Comparison of ENCODE assay signal across 8 cellular contexts in the genomic region with DNA sequence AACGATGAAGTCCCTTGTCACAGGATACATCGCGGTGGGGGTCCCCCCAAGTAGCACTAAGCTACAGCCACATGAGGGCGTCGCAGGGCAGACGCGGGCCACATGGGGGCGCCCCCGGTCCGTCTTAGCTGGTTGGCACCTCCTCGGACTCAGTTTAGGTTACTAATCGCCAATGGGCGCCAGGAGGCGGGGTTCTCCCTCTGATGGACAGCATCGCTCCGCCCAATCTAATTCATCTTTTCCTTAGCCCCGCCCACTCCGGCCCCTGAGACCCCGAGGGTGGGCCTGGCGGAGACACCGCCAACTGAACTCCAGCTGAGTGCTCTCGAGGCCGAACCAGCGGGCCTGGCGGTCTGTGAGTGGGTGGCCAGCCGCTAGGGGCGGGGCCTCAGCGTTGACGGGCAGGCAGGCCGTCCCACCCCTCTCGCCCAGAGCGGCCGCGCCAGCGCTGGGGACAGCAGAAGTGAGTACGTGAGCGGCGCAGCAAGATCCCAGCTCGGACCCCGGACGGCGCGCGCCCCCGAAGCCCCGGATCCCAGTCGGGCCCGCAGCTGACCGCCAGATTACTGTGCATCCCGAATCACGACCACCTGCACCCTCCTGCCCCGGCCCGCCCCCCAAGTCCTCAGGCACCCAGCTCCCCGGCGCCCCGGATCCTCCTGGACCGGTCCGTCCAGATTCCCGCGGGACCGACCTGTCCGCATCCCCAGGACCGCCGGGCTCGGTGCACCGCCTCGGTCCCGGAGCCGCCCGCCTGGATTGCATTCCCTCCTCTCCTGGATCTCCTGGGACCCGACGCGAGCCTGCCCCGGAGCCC. TPM values are rescaled to one million over a fixed set of nuclear protein-coding genes. Genes with fewer than 3 reads are reported as not detected.
DNase-seq lines count a peak whose midpoint lies in the region; ATAC-seq and TF ChIP-seq lines count a peak whose summit lies in the region.

A gene (plus strand): TSS at position 457 of the 817 bp plus-strand sequence. CDS start 451 bp downstream, outside the sequence.

- peak within 1 kb of the TSS; percentile 86; the same call in 1 of the 2 replicates for H2AFZ ChIP-seq in SK-N-SH (ENCODE audit: low read depth)

- H3K9ac ChIP-seq in SK-N-SH (peak within 1 kb of the TSS; percentile 58; the same call in 1 of the 2 replicates), subcutaneous abdominal adipose tissue (ENCODE audit: low read length in 5 of 5) (peak within 1 kb of the TSS in 2 of 5 donors; percentile 23 to 53)

- peak within 1 kb of the TSS; percentile 82 for H3K4me2 ChIP-seq in SK-N-SH

- H3K36me3 ChIP-seq in GM06990 (ENCODE audit: control insufficient read depth, insufficient read depth, low read length), result no peaks in the 10 kb centered on the region
- no peaks in the 10 kb centered on the region for H3K36me3 ChIP-seq in SK-N-SH (replicated peaks in 1 of 2; ENCODE audit: control insufficient read depth in 1 of 2, insufficient read depth in 2 of 2, low read length in 1 of 2)
- no peaks in the 10 kb centered on the region for H3K36me3 ChIP-seq in neutrophil
- no peaks in the 10 kb centered on the region for H3K36me3 ChIP-seq in subcutaneous abdominal adipose tissue (ENCODE audit: control insufficient read depth in 5 of 5, insufficient read depth in 5 of 5, low read length in 5 of 5)

- peaks cover 16% of the 10 kb centered on the region for H3K27me3 Mint-ChIP-seq in activated naive CD4-positive, alpha-beta T cell treated with anti-CD3 and anti-CD28 coated beads, Interleukin-2, amount 50 U/mL, for 24 hours

- CTCF ChIA-PET in SK-N-SH (lab: Yijun Ruan, JAX), result interaction anchor here (0.6 to 3.1 kb wide), 67 partner anchors 9 to 689 kb away, joined by 3 to 49 read pairs (median 5); a partner anchor contains a TSS

- peaks cover 4% of the 10 kb centered on the region for H3K36me3 Mint-ChIP-seq in activated naive CD4-positive, alpha-beta T cell treated with anti-CD3 and anti-CD28 coated beads, Interleukin-2, amount 50 U/mL, for 24 hours

- TF ChIP-seq CTCF in GM06990 (IDR thresholded peaks at IDR 0.05; ENCODE audit: insufficient read depth, low read length, poor library complexity, severe bottlenecking) (peak; percentile 94), SK-N-SH (IDR thresholded peaks at IDR 0.05) (peak; percentile 100), neutrophil (IDR thresholded peaks at IDR 0.05) (peak; percentile 94)

- no peaks in the 10 kb centered on the region for H3K9me2 ChIP-seq in SK-N-SH

- DNase-seq in GM06990 (ENCODE audit: extremely low read depth, insufficient read length) (peak; percentile 87), NCI-H1092 (lab: John Stamatoyannopoulos, UW) (peak; percentile 99), SK-N-SH (peak; percentile 99), germinal center (ENCODE audit: low spot score) (peak; percentile 98)

- no peak within 1 kb of the TSS for H3K4me3 ChIP-seq in GM06990 (replicated peaks; ENCODE audit: low read depth, low read length)
- peak within 1 kb of the TSS; percentile 70 to 77 for H3K4me3 ChIP-seq in SK-N-SH (ENCODE audit: low read depth in 2 of 2, low read length in 1 of 2)
- H3K4me3 ChIP-seq in neutrophil (ENCODE audit: low read depth in 1 of 2, low read length in 1 of 2), result peak within 1 kb of the TSS; percentile 61 to 82
- peak within 1 kb of the TSS; percentile 48 to 71 (median 62) for H3K4me3 ChIP-seq in subcutaneous abdominal adipose tissue (ENCODE audit: low read depth in 1 of 5, low read length in 5 of 5)

- H3K9me3 ChIP-seq in SK-N-SH (no peaks in the 10 kb centered on the region), neutrophil (no peaks in the 10 kb centered on the region), subcutaneous abdominal adipose tissue (ENCODE audit: control insufficient read depth in 5 of 5, low read length in 5 of 5) (no peaks in the 10 kb centered on the region)

- peaks cover 4% of the 10 kb centered on the region for H3F3A ChIP-seq in SK-N-SH (replicated peaks; ENCODE audit: insufficient read depth)

- peak within 1 kb of the TSS; percentile 52 for H3K27ac Mint-ChIP-seq in activated naive CD4-positive, alpha-beta T cell treated with anti-CD3 and anti-CD28 coated beads, Interleukin-2, amount 50 U/mL, for 24 hours

- no peaks in the 10 kb centered on the region for H3K9me3 Mint-ChIP-seq in activated naive CD4-positive, alpha-beta T cell treated with anti-CD3 and anti-CD28 coated beads, Interleukin-2, amount 50 U/mL, for 24 hours

- peak; percentile 62 for ATAC-seq in HG02623 (IDR thresholded peaks at IDR 0.05; ENCODE audit: unreplicated experiment)

- H3K4me1 ChIP-seq in SK-N-SH (ENCODE audit: control insufficient read depth in 1 of 2, insufficient read depth in 2 of 2, low read depth in 1 of 2, low read length in 1 of 2) (peaks cover 20 to 44% of the 10 kb centered on the region in 2 experiments), neutrophil (ENCODE audit: control insufficient read depth in 1 of 2, insufficient read depth in 1 of 2, low read depth in 1 of 2, low read length in 1 of 2) (peaks cover 13 to 16% of the 10 kb centered on the region in 2 experiments), subcutaneous abdominal adipose tissue (ENCODE audit: control insufficient read depth in 5 of 5, insufficient read depth in 5 of 5, low read length in 5 of 5) (peaks cover 9 to 42% (median 31%) of the 10 kb centered on the region in 5 donors)

- no peak for TF ChIP-seq EP300 in SK-N-SH (IDR thresholded peaks at IDR 0.05; ENCODE audit: borderline replicate concordance in 1 of 2, low read depth in 1 of 2, low read length in 1 of 2)

- H3K4me3 Mint-ChIP-seq in activated naive CD4-positive, alpha-beta T cell treated with anti-CD3 and anti-CD28 coated beads, Interleukin-2, amount 50 U/mL, for 24 hours, result peak within 1 kb of the TSS; percentile 81

- TF ChIP-seq RAD21 in SK-N-SH (IDR thresholded peaks at IDR 0.05; ENCODE audit: low read length), result peak; percentile 100

- whole genome bisulfite sequencing in SK-N-SH (ENCODE audit: low lambda C conversion rate), result 1% methylated on average over 16 of the region's 74 CpGs

- peaks cover 37% of the 10 kb centered on the region for H3K4me1 Mint-ChIP-seq in activated naive CD4-positive, alpha-beta T cell treated with anti-CD3 and anti-CD28 coated beads, Interleukin-2, amount 50 U/mL, for 24 hours

- H3K79me2 ChIP-seq in SK-N-SH (ENCODE audit: insufficient read depth), result no peaks in the 10 kb centered on the region; the same call in 1 of the 2 replicates

- H3K27ac ChIP-seq in SK-N-SH (ENCODE audit: low read depth in 2 of 2, low read length in 1 of 2) (no peak within 1 kb of the TSS; a peak in 1 of 4 replicates), neutrophil (no peak within 1 kb of the TSS), subcutaneous abdominal adipose tissue (ENCODE audit: low read depth, low read length) (peak within 1 kb of the TSS; percentile 41)

- POLR2A ChIA-PET in SK-N-SH (lab: Yijun Ruan, JAX), result interaction anchor here (0.6 to 1.5 kb wide), 10 partner anchors 12 to 225 kb away, joined by 3 to 8 read pairs (median 4); no protein-coding TSS in a partner anchor

- no peaks in the 10 kb centered on the region for H4K20me1 ChIP-seq in SK-N-SH (ENCODE audit: insufficient read depth)

- H3K27me3 ChIP-seq in GM06990 (replicated peaks; ENCODE audit: control insufficient read depth, insufficient read depth, low read length) (peaks cover 3% of the 10 kb centered on the region), SK-N-SH (ENCODE audit: insufficient read depth) (peaks cover 12% of the 10 kb centered on the region; the same call in 1 of the 2 replicates), neutrophil (peaks cover 100% of the 10 kb centered on the region), subcutaneous abdominal adipose tissue (ENCODE audit: control insufficient read depth in 5 of 5, insufficient read depth in 4 of 5, low read length in 5 of 5) (peaks cover 0 to 7% (median 5%) of the 10 kb centered on the region in 5 donors)

TF ChIP-seq in SK-N-SH, 30 proteins besides CTCF, POLR2A, EP300 and RAD21 (continues in another document):
- TF ChIP-seq TEAD4 (IDR thresholded peaks at IDR 0.05; ENCODE audit: borderline replicate concordance, insufficient read depth), result no peak
- TF ChIP-seq, protein P1, sequence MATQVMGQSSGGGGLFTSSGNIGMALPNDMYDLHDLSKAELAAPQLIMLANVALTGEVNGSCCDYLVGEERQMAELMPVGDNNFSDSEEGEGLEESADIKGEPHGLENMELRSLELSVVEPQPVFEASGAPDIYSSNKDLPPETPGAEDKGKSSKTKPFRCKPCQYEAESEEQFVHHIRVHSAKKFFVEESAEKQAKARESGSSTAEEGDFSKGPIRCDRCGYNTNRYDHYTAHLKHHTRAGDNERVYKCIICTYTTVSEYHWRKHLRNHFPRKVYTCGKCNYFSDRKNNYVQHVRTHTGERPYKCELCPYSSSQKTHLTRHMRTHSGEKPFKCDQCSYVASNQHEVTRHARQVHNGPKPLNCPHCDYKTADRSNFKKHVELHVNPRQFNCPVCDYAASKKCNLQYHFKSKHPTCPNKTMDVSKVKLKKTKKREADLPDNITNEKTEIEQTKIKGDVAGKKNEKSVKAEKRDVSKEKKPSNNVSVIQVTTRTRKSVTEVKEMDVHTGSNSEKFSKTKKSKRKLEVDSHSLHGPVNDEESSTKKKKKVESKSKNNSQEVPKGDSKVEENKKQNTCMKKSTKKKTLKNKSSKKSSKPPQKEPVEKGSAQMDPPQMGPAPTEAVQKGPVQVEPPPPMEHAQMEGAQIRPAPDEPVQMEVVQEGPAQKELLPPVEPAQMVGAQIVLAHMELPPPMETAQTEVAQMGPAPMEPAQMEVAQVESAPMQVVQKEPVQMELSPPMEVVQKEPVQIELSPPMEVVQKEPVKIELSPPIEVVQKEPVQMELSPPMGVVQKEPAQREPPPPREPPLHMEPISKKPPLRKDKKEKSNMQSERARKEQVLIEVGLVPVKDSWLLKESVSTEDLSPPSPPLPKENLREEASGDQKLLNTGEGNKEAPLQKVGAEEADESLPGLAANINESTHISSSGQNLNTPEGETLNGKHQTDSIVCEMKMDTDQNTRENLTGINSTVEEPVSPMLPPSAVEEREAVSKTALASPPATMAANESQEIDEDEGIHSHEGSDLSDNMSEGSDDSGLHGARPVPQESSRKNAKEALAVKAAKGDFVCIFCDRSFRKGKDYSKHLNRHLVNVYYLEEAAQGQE (IDR thresholded peaks at IDR 0.05; ENCODE audit: low read depth, low read length), result peak; percentile 14; the same call in 1 of the 2 replicates
- peak; percentile 100 for TF ChIP-seq SMC3 (IDR thresholded peaks at IDR 0.05; ENCODE audit: low read depth, low read length)
- TF ChIP-seq, protein P2, sequence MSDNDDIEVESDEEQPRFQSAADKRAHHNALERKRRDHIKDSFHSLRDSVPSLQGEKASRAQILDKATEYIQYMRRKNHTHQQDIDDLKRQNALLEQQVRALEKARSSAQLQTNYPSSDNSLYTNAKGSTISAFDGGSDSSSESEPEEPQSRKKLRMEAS (IDR thresholded peaks at IDR 0.05; ENCODE audit: low read depth), result 0 out of 2 replicates have a peak, but pooled peaks have one; percentile 28
- no peak for TF ChIP-seq FOXM1 (IDR thresholded peaks at IDR 0.05; ENCODE audit: low read depth)
- no peak; the same call in 1 of the 2 replicates for TF ChIP-seq NRF1 (IDR thresholded peaks at IDR 0.05; ENCODE audit: low read depth, low read length)

RNA-seq across cellular contexts. Expression of the gene that starts here (rescaled TPM):
- polyA plus RNA-seq in SK-N-SH (2012; rRNA removed), result 2.1 and 4.2 TPM in 2 replicates
- polyA plus RNA-seq in SK-N-SH (2012; cell fraction: cytosol; rRNA removed), result 1.5 and 2.0 TPM in 2 replicates
- 10.0 and 14.1 TPM in 2 replicates for polyA plus RNA-seq in SK-N-SH (2012; cell fraction: nucleus; rRNA removed)
